ENCODE assay signal across 27 cellular contexts in genomic region chr2:174148833-174149232, GRCh38.
"Had no signal": no experiment of that assay in that cellular context is flagged by ENCODE, and none has a peak within 500 bp of the region (broad histone marks: within the 10 kb centered on the region; RNA-seq: fewer than 3 reads in every experiment).

No MANE protein-coding gene starts in this region.

- H3K27ac Mint-ChIP-seq: dendritic cell treated with granulocyte-macrophage colony-stimulating factor and Interleukin-4, amounts not matched to agents 40 ng/mL and 50 ng/mL, for 4 days; effector memory CD8-positive, alpha-beta T cell; endodermal cell; mesothelial cell of epicardium had no signal

- H3K9me3 Mint-ChIP-seq: dendritic cell treated with granulocyte-macrophage colony-stimulating factor and Interleukin-4, amounts not matched to agents 40 ng/mL and 50 ng/mL, for 4 days; effector memory CD8-positive, alpha-beta T cell; endodermal cell; mesothelial cell of epicardium had no signal

- H3K27ac ChIP-seq: colonic mucosa, epithelial cell of prostate, esophagus squamous epithelium, gastrocnemius medialis, heart right ventricle, left lung, lower lobe of right lung had no signal

- H3K4me1 Mint-ChIP-seq: endodermal cell had no signal

- H3K27me3 ChIP-seq: colonic mucosa, esophagus squamous epithelium, gastrocnemius medialis, heart right ventricle, left lung had no signal

- FAIRE-seq: endometrium, islet of Langerhans, keratinocyte had no signal

- H3K4me1 ChIP-seq: colonic mucosa, gastrocnemius medialis, left lung, lower lobe of right lung had no signal

- H3K4me3 ChIP-seq: colonic mucosa, esophagus squamous epithelium, gastrocnemius medialis, heart right ventricle, left lung, lower lobe of right lung, mucosa of descending colon had no signal

- H3K36me3 ChIP-seq: colonic mucosa, esophagus squamous epithelium, gastrocnemius medialis, heart right ventricle, left lung, lower lobe of right lung had no signal

- ATAC-seq: effector memory CD8-positive, alpha-beta T cell; esophagus mucosa; gastrocnemius medialis; heart right ventricle; left cardiac atrium; left lung; left ventricle myocardium superior; lower lobe of right lung; mucosa of descending colon had no signal

- H3K9me3 ChIP-seq: colonic mucosa, esophagus squamous epithelium, gastrocnemius medialis, heart right ventricle, left lung, lower lobe of right lung, mucosa of descending colon had no signal

- H3K4me3 Mint-ChIP-seq: dendritic cell treated with granulocyte-macrophage colony-stimulating factor and Interleukin-4, amounts not matched to agents 40 ng/mL and 50 ng/mL, for 4 days; effector memory CD8-positive, alpha-beta T cell; endodermal cell; mesothelial cell of epicardium had no signal

- DNase-seq: colonic mucosa; cortex of kidney; effector CD8-positive, alpha-beta T cell; effector memory CD8-positive, alpha-beta T cell; endodermal cell; erythroblast; esophagus squamous epithelium; foreskin fibroblast; foreskin melanocyte; gastrocnemius medialis; glutamatergic neuron; head of caudate nucleus; heart right ventricle; hippocampal formation; left cardiac atrium; left lung; left ventricle myocardium superior; lower lobe of right lung; mesenchymal stem cell; mucosa of descending colon had no signal

- H3K27me3 Mint-ChIP-seq: dendritic cell treated with granulocyte-macrophage colony-stimulating factor and Interleukin-4, amounts not matched to agents 40 ng/mL and 50 ng/mL, for 4 days; effector memory CD8-positive, alpha-beta T cell had no signal
